28 cellular contexts compared by ENCODE assay signal in genomic region chr20:33985280-33985679, GRCh38.
"Had no signal": no experiment of that assay in that cellular context is flagged by ENCODE, and none has a peak within 500 bp of the region (broad histone marks: within the 10 kb centered on the region; RNA-seq: fewer than 3 reads in every experiment).

No MANE protein-coding gene starts in this region.

- ATAC-seq: effector memory CD8-positive, alpha-beta T cell; esophagus mucosa; foreskin keratinocyte; gastrocnemius medialis; gastroesophageal sphincter; heart left ventricle; heart right ventricle had no signal

- DNase-seq: colonic mucosa; cortex of kidney; dermis blood vessel endothelial cell; dorsolateral prefrontal cortex; effector CD4-positive, alpha-beta T cell; effector CD8-positive, alpha-beta T cell; effector memory CD4-positive, alpha-beta T cell; effector memory CD8-positive, alpha-beta T cell; endodermal cell; erythroblast; esophagus squamous epithelium; foreskin fibroblast; foreskin keratinocyte; foreskin melanocyte; gastrocnemius medialis; glutamatergic neuron; head of caudate nucleus; heart left ventricle; heart right ventricle had no signal

- FAIRE-seq: colon, endometrium, endothelial cell of umbilical vein, frontal cortex had no signal

- H3K4me3 ChIP-seq: colonic mucosa, coronary artery, dorsolateral prefrontal cortex, esophagus muscularis mucosa, esophagus squamous epithelium, gastrocnemius medialis, gastroesophageal sphincter, heart left ventricle, heart right ventricle had no signal

- H3K9me3 ChIP-seq: colonic mucosa, esophagus muscularis mucosa, esophagus squamous epithelium, gastrocnemius medialis, gastroesophageal sphincter, heart left ventricle, heart right ventricle had no signal

- H3K27me3 ChIP-seq: colonic mucosa, dorsolateral prefrontal cortex, esophagus muscularis mucosa, esophagus squamous epithelium, gastrocnemius medialis, gastroesophageal sphincter, heart left ventricle, heart right ventricle had no signal

- H3K27ac ChIP-seq: colonic mucosa, coronary artery, dorsolateral prefrontal cortex, epithelial cell of prostate, esophagus muscularis mucosa, esophagus squamous epithelium, foreskin keratinocyte, gastrocnemius medialis, gastroesophageal sphincter, heart left ventricle, heart right ventricle had no signal

- H3K4me1 ChIP-seq: colonic mucosa, esophagus muscularis mucosa, esophagus squamous epithelium, foreskin keratinocyte, gastrocnemius medialis, gastroesophageal sphincter, heart left ventricle had no signal

- H3K36me3 ChIP-seq: colonic mucosa, esophagus muscularis mucosa, esophagus squamous epithelium, gastrocnemius medialis, gastroesophageal sphincter, heart left ventricle, heart right ventricle had no signal
